In genomic region chr11:35158371-35159081, GRCh38 we compare ENCODE assay signal across 8 cellular contexts. TPM values are rescaled to one million over a fixed set of nuclear protein-coding genes. Genes with fewer than 3 reads are reported as not detected.
DNase-seq lines count a peak whose midpoint lies in the region; TF ChIP-seq lines count a peak whose summit lies in the region.

No MANE protein-coding gene starts in this region.

- no peaks in the 10 kb centered on the region for H3K27me3 ChIP-seq in spleen (replicated peaks in 1 of 7)

- DNase-seq in LHCN-M2 (ENCODE audit: low read depth) = peak; percentile 58
- DNase-seq in activated naive CD8-positive, alpha-beta T cell treated with anti-CD3 and anti-CD28 coated beads for 36 hours = no peak
- DNase-seq in iPS-NIHi7 (ENCODE audit: extremely low spot score) = peak; percentile 22
- DNase-seq in spleen = no peak
- DNase-seq in NCI-H1694 treated with DMSO at 0.1 percent for 48 hours (lab: John Stamatoyannopoulos, UW) = no peak
- DNase-seq in T1000 (lab: John Stamatoyannopoulos, UW) = no peak
- no peak for DNase-seq in Kasumi-1 (lab: John Stamatoyannopoulos, UW)
- no peak for DNase-seq in SHP77 treated with DMSO at 0.1 percent for 48 hours (lab: John Stamatoyannopoulos, UW)

- peaks cover 41 to 100% (median 89%) of the 10 kb centered on the region in 6 donors for H3K4me1 ChIP-seq in spleen

- H3K9me3 ChIP-seq in spleen = no peaks in the 10 kb centered on the region

- TF ChIP-seq POLR2A in spleen (IDR thresholded peaks at IDR 0.05) = no peak

- peaks cover 92% of the 10 kb centered on the region for H3K36me3 Mint-ChIP-seq in activated naive CD8-positive, alpha-beta T cell treated with anti-CD3 and anti-CD28 coated beads for 36 hours

- H3K9me3 Mint-ChIP-seq in activated naive CD8-positive, alpha-beta T cell treated with anti-CD3 and anti-CD28 coated beads for 36 hours = peaks cover 6% of the 10 kb centered on the region

- TF ChIP-seq CTCF in spleen (IDR thresholded peaks at IDR 0.05 in 8 of 11, conservative IDR thresholded peaks at IDR 0.05 in 3 of 11) = no peak

- H3K36me3 ChIP-seq in spleen = peaks cover 0 to 38% (median 0%) of the 10 kb centered on the region in 6 donors

- H3K4me1 Mint-ChIP-seq in activated naive CD8-positive, alpha-beta T cell treated with anti-CD3 and anti-CD28 coated beads for 36 hours = peaks cover 95% of the 10 kb centered on the region

- no peak overlapping the region for H3K4me3 Mint-ChIP-seq in activated naive CD8-positive, alpha-beta T cell treated with anti-CD3 and anti-CD28 coated beads for 36 hours

- no peak overlapping the region for H3K4me3 ChIP-seq in spleen

- H3K27ac Mint-ChIP-seq in activated naive CD8-positive, alpha-beta T cell treated with anti-CD3 and anti-CD28 coated beads for 36 hours = peak overlapping the region; percentile 97

- peak overlapping the region in 6 of 8 donors; percentile 56 to 96 (median 86) for H3K27ac ChIP-seq in spleen

- intact Hi-C loops in spleen (cut with DNase I; ENCODE audit: low total_unique reads) = no loop called here

- no peaks in the 10 kb centered on the region for H3K27me3 Mint-ChIP-seq in activated naive CD8-positive, alpha-beta T cell treated with anti-CD3 and anti-CD28 coated beads for 36 hours

- WGBS in spleen, 5 donors = 64 to 80% (median 74%) methylated on average over 6 of the region's 6 CpGs

RNA-seq across cellular contexts. Expression of gene CD44, which starts 19.6 kb away (rescaled TPM):
- total RNA-seq in LHCN-M2 (2014; rRNA removed) (215 and 235 TPM in 2 replicates), spleen (100 to 1,000 TPM; 200 to 521 (median 348) TPM)
- 292 TPM for polyA plus RNA-seq in LHCN-M2 (2012)
- 100 to 1,000 TPM; 380 to 428 TPM for total RNA-seq in activated naive CD8-positive, alpha-beta T cell treated with anti-CD3 and anti-CD28 coated beads for 36 hours
- 100 to 1,000 TPM in 1 of 3 donors, 10 to 100 TPM in 2; 60.9 to 103 (median 71.8) TPM for polyA plus RNA-seq in spleen

Comparison
In these comparisons a context has a peak if more than half of its experiments do, and no peak if none do; other contexts are left out.
1. DNase-seq: peak in LHCN-M2 (single experiment) and iPS-NIHi7 (single experiment); none in activated naive CD8-positive, alpha-beta T cell treated with anti-CD3 and anti-CD28 coated beads for 36 hours (single experiment), spleen (single experiment), NCI-H1694 treated with DMSO at 0.1 percent for 48 hours (single experiment), T1000 (single experiment), Kasumi-1 (0 of 2) and SHP77 treated with DMSO at 0.1 percent for 48 hours (single experiment).